10 cellular contexts compared by ENCODE assay signal in genomic region chrX:39335447-39336235, GRCh38.
DNase-seq lines count a peak whose midpoint lies in the region; ATAC-seq and TF ChIP-seq lines count a peak whose summit lies in the region.
"Had no signal": no experiment of that assay in that cellular context is flagged by ENCODE, and none has a peak within 500 bp of the region (broad histone marks: within the 10 kb centered on the region; RNA-seq: fewer than 3 reads in every experiment).

No MANE protein-coding gene starts in this region.

- intact Hi-C loops in gastrocnemius medialis (cut with DNase I; ENCODE audit: low total_unique reads): no loop called here
- intact Hi-C loops in esophagus squamous epithelium (cut with DNase I): no loop called here

- no peaks in the 10 kb centered on the region for H3K9me3 ChIP-seq in gastrocnemius medialis
- no peaks in the 10 kb centered on the region for H3K9me3 ChIP-seq in esophagus squamous epithelium

- CTCF ChIA-PET in activated CD8-positive, alpha-beta T cell treated with anti-CD3 and anti-CD28 coated beads, Interleukin-2, amount 10 ng/mL, durations not matched to agents 7 days and 5 days (lab: Charles Lee): no interaction called here

- no peaks in the 10 kb centered on the region for H3K27me3 Mint-ChIP-seq in T-helper 2 cell treated with Interferon-gamma antibody and Interleukin-4, amounts not matched to agents 5 μg/mL and 100 μg/mL, for 36 hours (ENCODE audit: low read depth)
- no peaks in the 10 kb centered on the region for H3K27me3 Mint-ChIP-seq in activated CD8-positive, alpha-beta T cell treated with anti-CD3 and anti-CD28 coated beads, Interleukin-2, amount 10 ng/mL, durations not matched to agents 7 days and 5 days (ENCODE audit: low read depth)

- H3K9me3 Mint-ChIP-seq in T-helper 2 cell treated with Interferon-gamma antibody and Interleukin-4, amounts not matched to agents 5 μg/mL and 100 μg/mL, for 36 hours: no peaks in the 10 kb centered on the region
- H3K9me3 Mint-ChIP-seq in activated CD8-positive, alpha-beta T cell treated with anti-CD3 and anti-CD28 coated beads, Interleukin-2, amount 10 ng/mL, durations not matched to agents 7 days and 5 days (ENCODE audit: insufficient read depth): no peaks in the 10 kb centered on the region

- no peaks in the 10 kb centered on the region for H3K36me3 ChIP-seq in gastrocnemius medialis
- H3K36me3 ChIP-seq in esophagus squamous epithelium: no peaks in the 10 kb centered on the region

- no peak for TF ChIP-seq POLR2A in gastrocnemius medialis (IDR thresholded peaks at IDR 0.05)
- no peak for TF ChIP-seq POLR2A in esophagus squamous epithelium (IDR thresholded peaks at IDR 0.05)

- POLR2A ChIA-PET in activated CD8-positive, alpha-beta T cell treated with anti-CD3 and anti-CD28 coated beads, Interleukin-2, amount 10 ng/mL, durations not matched to agents 7 days and 5 days (lab: Charles Lee): no interaction called here

- TF ChIP-seq CTCF in gastrocnemius medialis (IDR thresholded peaks at IDR 0.05 in 4 of 5, conservative IDR thresholded peaks at IDR 0.05 in 1 of 5) (no peak), esophagus squamous epithelium (IDR thresholded peaks at IDR 0.05) (no peak)

- WGBS in esophagus squamous epithelium, 2 donors: 57 to 68% methylated on average over 4 to 6 of the region's 6 CpGs

- H3K27me3 ChIP-seq in gastrocnemius medialis (no peaks in the 10 kb centered on the region), esophagus squamous epithelium (no peaks in the 10 kb centered on the region)

- H3K36me3 Mint-ChIP-seq in T-helper 2 cell treated with Interferon-gamma antibody and Interleukin-4, amounts not matched to agents 5 μg/mL and 100 μg/mL, for 36 hours (ENCODE audit: low read depth): peaks cover 5% of the 10 kb centered on the region
- H3K36me3 Mint-ChIP-seq in activated CD8-positive, alpha-beta T cell treated with anti-CD3 and anti-CD28 coated beads, Interleukin-2, amount 10 ng/mL, durations not matched to agents 7 days and 5 days (ENCODE audit: low read depth): no peaks in the 10 kb centered on the region

- H3K4me1 ChIP-seq in gastrocnemius medialis: peaks cover 19 to 31% of the 10 kb centered on the region in 2 donors
- peaks cover 0 to 14% (median 0%) of the 10 kb centered on the region in 3 donors for H3K4me1 ChIP-seq in esophagus squamous epithelium

- peaks cover 48% of the 10 kb centered on the region for H3K4me1 Mint-ChIP-seq in T-helper 2 cell treated with Interferon-gamma antibody and Interleukin-4, amounts not matched to agents 5 μg/mL and 100 μg/mL, for 36 hours (ENCODE audit: low read depth)
- peaks cover 39% of the 10 kb centered on the region for H3K4me1 Mint-ChIP-seq in activated CD8-positive, alpha-beta T cell treated with anti-CD3 and anti-CD28 coated beads, Interleukin-2, amount 10 ng/mL, durations not matched to agents 7 days and 5 days (ENCODE audit: low read depth)

- H3K4me3 Mint-ChIP-seq in T-helper 2 cell treated with Interferon-gamma antibody and Interleukin-4, amounts not matched to agents 5 μg/mL and 100 μg/mL, for 36 hours: peak overlapping the region; percentile 9
- H3K4me3 Mint-ChIP-seq in activated CD8-positive, alpha-beta T cell treated with anti-CD3 and anti-CD28 coated beads, Interleukin-2, amount 10 ng/mL, durations not matched to agents 7 days and 5 days: no peak overlapping the region
- H3K4me3 Mint-ChIP-seq: neural crest cell had no signal

- DNase-seq in T-helper 2 cell treated with Interferon-gamma antibody and Interleukin-4, amounts not matched to agents 5 μg/mL and 100 μg/mL, for 36 hours (ENCODE audit: low spot score): no peak
- DNase-seq in T-helper 2 cell (no peak), NCI-H1436 treated with DMSO at 0.1 percent for 48 hours (lab: John Stamatoyannopoulos, UW) (peak; percentile 22), gastrocnemius medialis (peak; percentile 17 to 33), esophagus squamous epithelium (lab: John Stamatoyannopoulos, UW) (no peak)
- no peak for DNase-seq in activated CD8-positive, alpha-beta T cell treated with anti-CD3 and anti-CD28 coated beads, Interleukin-2, amount 10 ng/mL, durations not matched to agents 7 days and 5 days
- DNase-seq: stimulated activated CD4-positive, alpha-beta T cell treated with anti-CD3 and anti-CD28 coated beads, Interleukin-4, amount 100 ng/mL, for 24 hours had no signal

- in situ Hi-C loops in gastrocnemius medialis (cut with MboI; ENCODE audit: low sequenced_read_pairs in 4 of 4): no loop called here

- H3K27ac ChIP-seq in gastrocnemius medialis (peak overlapping the region; percentile 66 to 87 (median 78)), esophagus squamous epithelium (peak overlapping the region in 2 of 4 donors; percentile 48 to 70)

- no peak for ATAC-seq in activated CD8-positive, alpha-beta T cell treated with anti-CD3 and anti-CD28 coated beads, Interleukin-2, amount 10 ng/mL, durations not matched to agents 7 days and 5 days
- ATAC-seq in gastrocnemius medialis (peak; percentile 59 to 74), HG02610 (IDR thresholded peaks at IDR 0.05; ENCODE audit: unreplicated experiment) (no peak), SK-N-SH treated with all-trans-retinoic acid at 6 μM for 48 hours (no peak)

- peak overlapping the region; percentile 88 for H3K27ac Mint-ChIP-seq in T-helper 2 cell treated with Interferon-gamma antibody and Interleukin-4, amounts not matched to agents 5 μg/mL and 100 μg/mL, for 36 hours
- H3K27ac Mint-ChIP-seq in activated CD8-positive, alpha-beta T cell treated with anti-CD3 and anti-CD28 coated beads, Interleukin-2, amount 10 ng/mL, durations not matched to agents 7 days and 5 days: peak overlapping the region; percentile 25

- H3K4me3 ChIP-seq in gastrocnemius medialis: no peak overlapping the region
- H3K4me3 ChIP-seq in esophagus squamous epithelium: no peak overlapping the region

TF ChIP-seq in SK-N-SH treated with all-trans-retinoic acid at 6 μM for 48 hours, 23 proteins besides CTCF, POLR2A, EP300 and RAD21:
- TF ChIP-seq CSRNP3 (CRISPR knock-in tag; IDR thresholded peaks at IDR 0.05): no peak
- TF ChIP-seq TCF4 (CRISPR knock-in tag; IDR thresholded peaks at IDR 0.05; ENCODE audit: borderline replicate concordance): no peak
- no peak for TF ChIP-seq ZNF8 (CRISPR knock-in tag; IDR thresholded peaks at IDR 0.05)
- no peak for TF ChIP-seq SNAI2 (CRISPR knock-in tag; IDR thresholded peaks at IDR 0.05)
- no peak for TF ChIP-seq ZFP3 (CRISPR knock-in tag; IDR thresholded peaks at IDR 0.05)
- TF ChIP-seq GLIS3 (CRISPR knock-in tag; IDR thresholded peaks at IDR 0.05): no peak
- TF ChIP-seq ESRRG (CRISPR knock-in tag; IDR thresholded peaks at IDR 0.05): no peak
- TF ChIP-seq CREB5 (CRISPR knock-in tag; IDR thresholded peaks at IDR 0.05; ENCODE audit: low read depth): no peak
- TF ChIP-seq BACH2 (CRISPR knock-in tag; IDR thresholded peaks at IDR 0.05; ENCODE audit: borderline replicate concordance): no peak

Comparison
In these comparisons a context has a peak if more than half of its experiments do, and no peak if none do; other contexts are left out.
1. DNase-seq: peak in NCI-H1436 treated with DMSO at 0.1 percent for 48 hours (single experiment) and gastrocnemius medialis (2 of 2); none in T-helper 2 cell treated with Interferon-gamma antibody and Interleukin-4, amounts not matched to agents 5 μg/mL and 100 μg/mL, for 36 hours (single experiment), T-helper 2 cell (0 of 5), activated CD8-positive, alpha-beta T cell treated with anti-CD3 and anti-CD28 coated beads, Interleukin-2, amount 10 ng/mL, durations not matched to agents 7 days and 5 days (single experiment) and esophagus squamous epithelium (single experiment).
2. ATAC-seq: peak in gastrocnemius medialis (2 of 2); none in activated CD8-positive, alpha-beta T cell treated with anti-CD3 and anti-CD28 coated beads, Interleukin-2, amount 10 ng/mL, durations not matched to agents 7 days and 5 days (single experiment), HG02610 (single experiment) and SK-N-SH treated with all-trans-retinoic acid at 6 μM for 48 hours (single experiment).